ENCODE assay signal across 25 cellular contexts in the genomic region with DNA sequence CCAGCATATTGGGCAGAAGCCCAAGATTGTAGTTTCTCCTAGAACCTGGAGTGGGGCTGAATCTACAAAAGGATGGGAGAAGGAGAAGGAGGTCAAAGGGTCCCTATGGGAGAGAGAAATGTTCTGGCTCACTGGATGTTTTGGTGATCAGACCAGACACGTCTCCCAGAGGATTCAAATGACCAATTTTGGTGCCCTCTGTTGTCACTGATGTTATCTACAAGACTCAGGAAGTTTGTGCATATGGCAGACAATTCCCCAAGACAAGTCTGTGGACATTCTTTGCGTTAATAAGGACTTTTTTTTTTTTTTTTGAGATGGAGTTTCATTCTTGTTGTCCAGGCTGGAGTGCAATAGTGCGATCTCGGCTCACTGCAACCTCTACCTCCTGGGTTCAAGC.
"Had no signal": no experiment of that assay in that cellular context is flagged by ENCODE, and none has a peak within 500 bp of the region (broad histone marks: within the 10 kb centered on the region; RNA-seq: fewer than 3 reads in every experiment).

No MANE protein-coding gene starts in this region.

- H3K9me3 ChIP-seq: left ventricle myocardium inferior, neutrophil, right atrium auricular region, right lobe of liver, suprapubic skin, thoracic aorta, tibial artery, uterus had no signal

- H3K27me3 ChIP-seq: neural progenitor cell, neutrophil, right atrium auricular region, right lobe of liver, suprapubic skin, tibial artery, uterus had no signal

- H3K27ac Mint-ChIP-seq: mesothelial cell of epicardium, natural killer cell, nephron progenitor cell, neural progenitor cell, progenitor cell of endocrine pancreas, type B pancreatic cell had no signal

- H3K4me1 Mint-ChIP-seq: mesothelial cell of epicardium, natural killer cell, nephron progenitor cell, neural progenitor cell had no signal

- H3K36me3 Mint-ChIP-seq: mesothelial cell of epicardium, naive B cell, natural killer cell, neural progenitor cell, type B pancreatic cell had no signal

- H3K4me3 Mint-ChIP-seq: mesothelial cell of epicardium; naive B cell; natural killer cell; nephron progenitor cell; neural progenitor cell; stimulated activated naive CD8-positive, alpha-beta T cell treated with anti-CD3 and anti-CD28 coated beads, Interleukin-15, Interleukin-2, amounts not matched to agents 100 ng/mL and 50 ng/mL, for 24 hours; type B pancreatic cell had no signal

- ATAC-seq: natural killer cell had no signal

- H3K4me1 ChIP-seq: left ventricle myocardium inferior, neural progenitor cell, right atrium auricular region, right lobe of liver, suprapubic skin, tibial artery, uterus had no signal

- H3K36me3 ChIP-seq: left ventricle myocardium inferior, neural progenitor cell, neutrophil, right atrium auricular region, right lobe of liver, suprapubic skin, thoracic aorta, tibial artery, uterus had no signal

- H3K9me3 Mint-ChIP-seq: mesothelial cell of epicardium; naive B cell; natural killer cell; nephron progenitor cell; neural progenitor cell; stimulated activated naive CD8-positive, alpha-beta T cell treated with anti-CD3 and anti-CD28 coated beads, Interleukin-15, Interleukin-2, amounts not matched to agents 100 ng/mL and 50 ng/mL, for 24 hours; type B pancreatic cell had no signal

- DNase-seq: islet precursor cell; left ventricle myocardium inferior; mesendoderm; naive B cell; natural killer cell; nephron progenitor cell; occipital lobe; right lobe of liver; stimulated activated CD4-positive, alpha-beta T cell treated with anti-CD3 and anti-CD28 coated beads, Interleukin-1b, Interleukin-23, amount 100 ng/mL, for 48 hours; stimulated activated CD4-positive, alpha-beta T cell treated with anti-CD3 and anti-CD28 coated beads, Interleukin-2, amount 100 ng/mL, for 48 hours; stimulated activated CD4-positive, alpha-beta T cell treated with anti-CD3 and anti-CD28 coated beads, Interleukin-4, amount 100 ng/mL, for 4 hours; stimulated activated naive CD4-positive, alpha-beta T cell; tibial artery; uterus had no signal

- H3K4me2 ChIP-seq: neural progenitor cell, smooth muscle cell had no signal

- H3K9ac ChIP-seq: neural progenitor cell had no signal

- H3K27ac ChIP-seq: left ventricle myocardium inferior, neural progenitor cell, neutrophil, right atrium auricular region, right lobe of liver, suprapubic skin, thoracic aorta, tibial artery, uterus had no signal

- H2AFZ ChIP-seq: neural progenitor cell had no signal

- H3K4me3 ChIP-seq: left ventricle myocardium inferior, lung, neural progenitor cell, right atrium auricular region, right lobe of liver, smooth muscle cell, suprapubic skin, thoracic aorta, tibial artery, uterus had no signal

- H3K27me3 Mint-ChIP-seq: type B pancreatic cell had no signal
